27 cellular contexts compared by ENCODE assay signal in the genomic region with DNA sequence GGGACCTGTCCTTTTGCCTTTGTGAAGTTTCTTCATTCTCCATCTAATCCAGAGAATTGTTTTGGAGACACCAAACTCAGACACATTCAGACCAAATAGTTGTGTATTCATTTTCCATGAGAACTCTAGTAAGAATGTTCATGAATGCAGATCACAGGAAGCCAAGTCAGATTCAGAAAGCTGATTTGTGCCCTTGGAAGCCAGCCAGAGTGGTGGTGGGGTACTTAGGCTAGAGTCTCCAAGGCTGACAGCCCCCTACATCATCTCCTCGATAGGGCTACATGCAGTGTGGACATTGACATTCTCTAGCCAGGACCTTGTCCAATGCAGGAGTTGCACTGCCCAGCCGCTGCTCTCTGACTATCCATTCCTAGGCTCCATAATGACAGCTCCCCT.
DNase-seq lines count a peak whose midpoint lies in the region; ATAC-seq, FAIRE-seq and TF ChIP-seq lines count a peak whose summit lies in the region.
"Had no signal": no experiment of that assay in that cellular context is flagged by ENCODE, and none has a peak within 500 bp of the region (broad histone marks: within the 10 kb centered on the region; RNA-seq: fewer than 3 reads in every experiment).

No MANE protein-coding gene starts in this region.

- H3K27me3 Mint-ChIP-seq in T-helper 17 cell, result no peaks in the 10 kb centered on the region
- H3K27me3 Mint-ChIP-seq: central memory CD8-positive, alpha-beta T cell had no signal

- H3K27ac ChIP-seq in liver (ENCODE audit: low read depth in 1 of 2, low read length in 2 of 2), result peak overlapping the region; percentile 73 to 87
- H3K27ac ChIP-seq: uterus had no signal

- H3K4me1 ChIP-seq in liver (ENCODE audit: control insufficient read depth in 4 of 4, insufficient read depth in 4 of 4, low read length in 3 of 4), result peaks cover 6 to 51% (median 44%) of the 10 kb centered on the region in 4 donors
- H3K4me1 ChIP-seq: uterus had no signal

- no peak for FAIRE-seq in frontal cortex (lab: Jason Lieb, UNC)
- FAIRE-seq: endothelial cell of umbilical vein, K562 had no signal

- no peak overlapping the region for H3K4me3 ChIP-seq in liver (ENCODE audit: low read depth in 1 of 3, low read length in 3 of 3)
- H3K4me3 ChIP-seq: K562, skin epidermis, uterus had no signal

- H3K9me3 ChIP-seq in T-helper 17 cell (ENCODE audit: control insufficient read depth, low read length, poor library complexity, severe bottlenecking) (no peaks in the 10 kb centered on the region), liver (ENCODE audit: control insufficient read depth in 4 of 4, low read length in 3 of 4) (no peaks in the 10 kb centered on the region)
- H3K9me3 ChIP-seq: uterus had no signal

- peaks cover 62% of the 10 kb centered on the region for H3K4me1 Mint-ChIP-seq in T-helper 17 cell

- no peaks in the 10 kb centered on the region for H3K27me3 ChIP-seq in liver (ENCODE audit: control insufficient read depth in 4 of 4, insufficient read depth in 4 of 4, low read length in 3 of 4)
- H3K27me3 ChIP-seq: uterus had no signal

- DNase-seq in stimulated activated CD4-positive, alpha-beta T cell treated with anti-CD3 and anti-CD28 coated beads, Interleukin-15, amount 100 ng/mL, for 24 hours, result peak; percentile 24
- DNase-seq in stimulated activated CD4-positive, alpha-beta T cell treated with anti-CD3 and anti-CD28 coated beads, Interleukin-12 subunit alpha, Interleukin-12 subunit beta, amount 100 ng/mL, for 4 hours, result no peak
- no peak for DNase-seq in T-helper 17 cell
- no peak for DNase-seq in inferior parietal cortex (ENCODE audit: extremely low spot score)
- DNase-seq in frontal cortex (ENCODE audit: low spot score in 2 of 2), result no peak
- no peak for DNase-seq in DMS53 treated with DMSO at 0.1 percent for 48 hours (lab: John Stamatoyannopoulos, UW; ENCODE audit: unreplicated experiment)
- DNase-seq: ACHN; activated CD4-positive, CD25-positive, alpha-beta regulatory T cell; activated CD8-positive, alpha-beta memory T cell treated with anti-CD3 and anti-CD28 coated beads, Interleukin-2, amount 10 ng/mL, durations not matched to agents 7 days and 5 days; activated naive CD4-positive, alpha-beta T cell treated with anti-CD3 and anti-CD28 coated beads for 36 hours; C1 segment of cervical spinal cord; DND-41; kidney glomerular epithelial cell; MM.1S; NCI-H1417; NCI-H446; OCI-M1; SW 1271; uterus had no signal

- no peak for TF ChIP-seq CTCF in liver (IDR thresholded peaks at IDR 0.05; ENCODE audit: low read depth, low read length, missing input control)

- H3K36me3 ChIP-seq in liver (ENCODE audit: control insufficient read depth in 4 of 4, insufficient read depth in 3 of 4, low read depth in 1 of 4, low read length in 3 of 4), result no peaks in the 10 kb centered on the region
- H3K36me3 ChIP-seq: uterus had no signal

- 70% methylated on average over 2 of the region's 2 CpGs for WGBS in liver

- H3K4me3 Mint-ChIP-seq in T-helper 17 cell, result peak overlapping the region; percentile 15
- H3K4me3 Mint-ChIP-seq: activated CD8-positive, alpha-beta memory T cell treated with anti-CD3 and anti-CD28 coated beads, Interleukin-2, amount 10 ng/mL, durations not matched to agents 7 days and 5 days; activated naive CD4-positive, alpha-beta T cell treated with anti-CD3 and anti-CD28 coated beads for 36 hours; activated T-cell treated with anti-CD3 and anti-CD28 coated beads, Interleukin-2, amount 50 U/mL, for 72 hours; central memory CD8-positive, alpha-beta T cell had no signal

- peak overlapping the region; percentile 49 for H3K27ac Mint-ChIP-seq in T-helper 17 cell
- H3K27ac Mint-ChIP-seq: activated CD8-positive, alpha-beta memory T cell treated with anti-CD3 and anti-CD28 coated beads, Interleukin-2, amount 10 ng/mL, durations not matched to agents 7 days and 5 days; activated naive CD4-positive, alpha-beta T cell treated with anti-CD3 and anti-CD28 coated beads for 36 hours; activated T-cell treated with anti-CD3 and anti-CD28 coated beads, Interleukin-2, amount 50 U/mL, for 72 hours had no signal

- peak overlapping the region in 1 of 2 donors; percentile 24 for H3K9ac ChIP-seq in liver (ENCODE audit: low read depth in 1 of 2, low read length in 2 of 2)

- TF ChIP-seq RAD21 in liver (IDR thresholded peaks at IDR 0.05), result no peak

- ATAC-seq in T-helper 17 cell (no peak), HG03469 (IDR thresholded peaks at IDR 0.05; ENCODE audit: unreplicated experiment) (no peak)
- ATAC-seq: activated CD8-positive, alpha-beta memory T cell treated with anti-CD3 and anti-CD28 coated beads, Interleukin-2, amount 10 ng/mL, durations not matched to agents 7 days and 5 days; activated T-cell treated with anti-CD3 and anti-CD28 coated beads, Interleukin-2, amount 50 U/mL, for 72 hours; Right ventricle myocardium inferior had no signal

- no peaks in the 10 kb centered on the region for H3K36me3 Mint-ChIP-seq in T-helper 17 cell (ENCODE audit: low read depth)

TF ChIP-seq in liver, 16 proteins besides CTCF, POLR2A, EP300 and RAD21:
- TF ChIP-seq FOXA2 (IDR thresholded peaks at IDR 0.05), result no peak
- TF ChIP-seq YY1 (IDR thresholded peaks at IDR 0.05), result no peak
- no peak for TF ChIP-seq RXRA (IDR thresholded peaks at IDR 0.05)
- TF ChIP-seq, protein P1, sequence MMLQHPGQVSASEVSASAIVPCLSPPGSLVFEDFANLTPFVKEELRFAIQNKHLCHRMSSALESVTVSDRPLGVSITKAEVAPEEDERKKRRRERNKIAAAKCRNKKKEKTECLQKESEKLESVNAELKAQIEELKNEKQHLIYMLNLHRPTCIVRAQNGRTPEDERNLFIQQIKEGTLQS (IDR thresholded peaks at IDR 0.05), result no peak
- TF ChIP-seq NR2F2 (IDR thresholded peaks at IDR 0.05), result no peak
- TF ChIP-seq SP1 (IDR thresholded peaks at IDR 0.05), result no peak
- no peak for TF ChIP-seq EGR1 (IDR thresholded peaks at IDR 0.05; ENCODE audit: low read depth in 2 of 2)
- TF ChIP-seq FOXA1 (IDR thresholded peaks at IDR 0.05), result no peak
- no peak for TF ChIP-seq TAF1 (conservative IDR thresholded peaks at IDR 0.05)
- TF ChIP-seq JUND (IDR thresholded peaks at IDR 0.05), result no peak
- TF ChIP-seq, protein P2, sequence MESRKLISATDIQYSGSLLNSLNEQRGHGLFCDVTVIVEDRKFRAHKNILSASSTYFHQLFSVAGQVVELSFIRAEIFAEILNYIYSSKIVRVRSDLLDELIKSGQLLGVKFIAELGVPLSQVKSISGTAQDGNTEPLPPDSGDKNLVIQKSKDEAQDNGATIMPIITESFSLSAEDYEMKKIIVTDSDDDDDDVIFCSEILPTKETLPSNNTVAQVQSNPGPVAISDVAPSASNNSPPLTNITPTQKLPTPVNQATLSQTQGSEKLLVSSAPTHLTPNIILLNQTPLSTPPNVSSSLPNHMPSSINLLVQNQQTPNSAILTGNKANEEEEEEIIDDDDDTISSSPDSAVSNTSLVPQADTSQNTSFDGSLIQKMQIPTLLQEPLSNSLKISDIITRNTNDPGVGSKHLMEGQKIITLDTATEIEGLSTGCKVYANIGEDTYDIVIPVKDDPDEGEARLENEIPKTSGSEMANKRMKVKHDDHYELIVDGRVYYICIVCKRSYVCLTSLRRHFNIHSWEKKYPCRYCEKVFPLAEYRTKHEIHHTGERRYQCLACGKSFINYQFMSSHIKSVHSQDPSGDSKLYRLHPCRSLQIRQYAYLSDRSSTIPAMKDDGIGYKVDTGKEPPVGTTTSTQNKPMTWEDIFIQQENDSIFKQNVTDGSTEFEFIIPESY (IDR thresholded peaks at IDR 0.05), result no peak
- TF ChIP-seq, protein P3, sequence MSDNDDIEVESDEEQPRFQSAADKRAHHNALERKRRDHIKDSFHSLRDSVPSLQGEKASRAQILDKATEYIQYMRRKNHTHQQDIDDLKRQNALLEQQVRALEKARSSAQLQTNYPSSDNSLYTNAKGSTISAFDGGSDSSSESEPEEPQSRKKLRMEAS (IDR thresholded peaks at IDR 0.05), result no peak
- no peak for TF ChIP-seq HNF4A (conservative IDR thresholded peaks at IDR 0.05)
- no peak for TF ChIP-seq HNF4G (IDR thresholded peaks at IDR 0.05)
- TF ChIP-seq, protein P4, sequence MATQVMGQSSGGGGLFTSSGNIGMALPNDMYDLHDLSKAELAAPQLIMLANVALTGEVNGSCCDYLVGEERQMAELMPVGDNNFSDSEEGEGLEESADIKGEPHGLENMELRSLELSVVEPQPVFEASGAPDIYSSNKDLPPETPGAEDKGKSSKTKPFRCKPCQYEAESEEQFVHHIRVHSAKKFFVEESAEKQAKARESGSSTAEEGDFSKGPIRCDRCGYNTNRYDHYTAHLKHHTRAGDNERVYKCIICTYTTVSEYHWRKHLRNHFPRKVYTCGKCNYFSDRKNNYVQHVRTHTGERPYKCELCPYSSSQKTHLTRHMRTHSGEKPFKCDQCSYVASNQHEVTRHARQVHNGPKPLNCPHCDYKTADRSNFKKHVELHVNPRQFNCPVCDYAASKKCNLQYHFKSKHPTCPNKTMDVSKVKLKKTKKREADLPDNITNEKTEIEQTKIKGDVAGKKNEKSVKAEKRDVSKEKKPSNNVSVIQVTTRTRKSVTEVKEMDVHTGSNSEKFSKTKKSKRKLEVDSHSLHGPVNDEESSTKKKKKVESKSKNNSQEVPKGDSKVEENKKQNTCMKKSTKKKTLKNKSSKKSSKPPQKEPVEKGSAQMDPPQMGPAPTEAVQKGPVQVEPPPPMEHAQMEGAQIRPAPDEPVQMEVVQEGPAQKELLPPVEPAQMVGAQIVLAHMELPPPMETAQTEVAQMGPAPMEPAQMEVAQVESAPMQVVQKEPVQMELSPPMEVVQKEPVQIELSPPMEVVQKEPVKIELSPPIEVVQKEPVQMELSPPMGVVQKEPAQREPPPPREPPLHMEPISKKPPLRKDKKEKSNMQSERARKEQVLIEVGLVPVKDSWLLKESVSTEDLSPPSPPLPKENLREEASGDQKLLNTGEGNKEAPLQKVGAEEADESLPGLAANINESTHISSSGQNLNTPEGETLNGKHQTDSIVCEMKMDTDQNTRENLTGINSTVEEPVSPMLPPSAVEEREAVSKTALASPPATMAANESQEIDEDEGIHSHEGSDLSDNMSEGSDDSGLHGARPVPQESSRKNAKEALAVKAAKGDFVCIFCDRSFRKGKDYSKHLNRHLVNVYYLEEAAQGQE (IDR thresholded peaks at IDR 0.05), result no peak
- no peak for TF ChIP-seq GABPA (IDR thresholded peaks at IDR 0.05 in 1 of 2, conservative IDR thresholded peaks at IDR 0.05 in 1 of 2)
